In the genomic region with DNA sequence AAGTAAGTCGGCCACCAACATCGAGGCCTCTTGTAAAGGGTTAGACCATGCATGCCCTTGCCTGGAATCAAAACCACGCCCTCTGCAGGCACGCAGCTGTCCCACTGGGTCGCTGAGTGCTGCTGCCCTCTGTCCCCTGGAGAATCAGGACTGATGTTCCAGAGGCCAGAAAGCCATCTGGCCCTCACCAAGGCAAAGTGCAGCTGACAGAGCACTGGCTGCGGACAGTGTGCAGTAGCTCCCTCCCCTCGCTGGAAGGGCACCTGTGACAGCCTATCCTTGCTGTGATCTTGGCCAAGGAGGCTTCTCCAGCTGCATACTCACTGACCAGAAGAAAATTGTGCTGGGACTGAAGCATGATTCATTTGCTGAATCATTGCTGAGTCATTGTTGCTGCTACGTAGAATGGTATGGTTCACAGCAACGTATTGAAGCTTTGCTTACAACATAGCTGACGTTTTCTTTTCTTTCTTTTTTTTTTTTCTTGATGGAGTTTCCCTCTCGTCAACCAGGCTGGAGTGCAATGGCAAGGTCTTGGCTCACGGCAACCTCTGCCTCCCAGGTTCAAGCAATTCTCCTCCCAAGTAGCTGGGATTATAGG, we compare ENCODE assay signal across 1 cellular context.
TF ChIP-seq lines count a peak whose summit lies in the region.

No MANE protein-coding gene starts in this region.

TF ChIP-seq in SK-N-SH, 30 proteins besides CTCF, POLR2A, EP300 and RAD21 (continued from another document):
- TF ChIP-seq MEF2A (IDR thresholded peaks at IDR 0.05; ENCODE audit: borderline replicate concordance, low read depth) = no peak
- TF ChIP-seq, protein P1, sequence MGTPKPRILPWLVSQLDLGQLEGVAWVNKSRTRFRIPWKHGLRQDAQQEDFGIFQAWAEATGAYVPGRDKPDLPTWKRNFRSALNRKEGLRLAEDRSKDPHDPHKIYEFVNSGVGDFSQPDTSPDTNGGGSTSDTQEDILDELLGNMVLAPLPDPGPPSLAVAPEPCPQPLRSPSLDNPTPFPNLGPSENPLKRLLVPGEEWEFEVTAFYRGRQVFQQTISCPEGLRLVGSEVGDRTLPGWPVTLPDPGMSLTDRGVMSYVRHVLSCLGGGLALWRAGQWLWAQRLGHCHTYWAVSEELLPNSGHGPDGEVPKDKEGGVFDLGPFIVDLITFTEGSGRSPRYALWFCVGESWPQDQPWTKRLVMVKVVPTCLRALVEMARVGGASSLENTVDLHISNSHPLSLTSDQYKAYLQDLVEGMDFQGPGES (IDR thresholded peaks at IDR 0.05; ENCODE audit: low read depth, low read length) = no peak
- TF ChIP-seq FOSL2 (IDR thresholded peaks at IDR 0.05; ENCODE audit: borderline replicate concordance, low read depth) = peak; percentile 100
- TF ChIP-seq, protein P2, sequence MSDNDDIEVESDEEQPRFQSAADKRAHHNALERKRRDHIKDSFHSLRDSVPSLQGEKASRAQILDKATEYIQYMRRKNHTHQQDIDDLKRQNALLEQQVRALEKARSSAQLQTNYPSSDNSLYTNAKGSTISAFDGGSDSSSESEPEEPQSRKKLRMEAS (IDR thresholded peaks at IDR 0.05; ENCODE audit: low read depth) = peak; percentile 53; the same call in 1 of the 2 replicates
- TF ChIP-seq, protein P3, sequence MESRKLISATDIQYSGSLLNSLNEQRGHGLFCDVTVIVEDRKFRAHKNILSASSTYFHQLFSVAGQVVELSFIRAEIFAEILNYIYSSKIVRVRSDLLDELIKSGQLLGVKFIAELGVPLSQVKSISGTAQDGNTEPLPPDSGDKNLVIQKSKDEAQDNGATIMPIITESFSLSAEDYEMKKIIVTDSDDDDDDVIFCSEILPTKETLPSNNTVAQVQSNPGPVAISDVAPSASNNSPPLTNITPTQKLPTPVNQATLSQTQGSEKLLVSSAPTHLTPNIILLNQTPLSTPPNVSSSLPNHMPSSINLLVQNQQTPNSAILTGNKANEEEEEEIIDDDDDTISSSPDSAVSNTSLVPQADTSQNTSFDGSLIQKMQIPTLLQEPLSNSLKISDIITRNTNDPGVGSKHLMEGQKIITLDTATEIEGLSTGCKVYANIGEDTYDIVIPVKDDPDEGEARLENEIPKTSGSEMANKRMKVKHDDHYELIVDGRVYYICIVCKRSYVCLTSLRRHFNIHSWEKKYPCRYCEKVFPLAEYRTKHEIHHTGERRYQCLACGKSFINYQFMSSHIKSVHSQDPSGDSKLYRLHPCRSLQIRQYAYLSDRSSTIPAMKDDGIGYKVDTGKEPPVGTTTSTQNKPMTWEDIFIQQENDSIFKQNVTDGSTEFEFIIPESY (IDR thresholded peaks at IDR 0.05; ENCODE audit: borderline replicate concordance, low read depth) = no peak
- no peak for TF ChIP-seq FOXM1 (IDR thresholded peaks at IDR 0.05; ENCODE audit: low read depth)
- TF ChIP-seq NFIC (IDR thresholded peaks at IDR 0.05; ENCODE audit: borderline replicate concordance) = no peak; the same call in 1 of the 2 replicates
- TF ChIP-seq TAF1 (IDR thresholded peaks at IDR 0.05; ENCODE audit: borderline replicate concordance, low read depth, low read length) = no peak
- TF ChIP-seq SMC3 (IDR thresholded peaks at IDR 0.05; ENCODE audit: low read depth, low read length) = peak; percentile 38; the same call in 1 of the 2 replicates
- TF ChIP-seq EZH2phosphoT487 (IDR thresholded peaks at IDR 0.05; ENCODE audit: borderline replicate concordance, low read depth) = no peak
- TF ChIP-seq, protein P4, sequence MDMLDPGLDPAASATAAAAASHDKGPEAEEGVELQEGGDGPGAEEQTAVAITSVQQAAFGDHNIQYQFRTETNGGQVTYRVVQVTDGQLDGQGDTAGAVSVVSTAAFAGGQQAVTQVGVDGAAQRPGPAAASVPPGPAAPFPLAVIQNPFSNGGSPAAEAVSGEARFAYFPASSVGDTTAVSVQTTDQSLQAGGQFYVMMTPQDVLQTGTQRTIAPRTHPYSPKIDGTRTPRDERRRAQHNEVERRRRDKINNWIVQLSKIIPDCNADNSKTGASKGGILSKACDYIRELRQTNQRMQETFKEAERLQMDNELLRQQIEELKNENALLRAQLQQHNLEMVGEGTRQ (IDR thresholded peaks at IDR 0.05; ENCODE audit: borderline replicate concordance, low read depth, low read length) = no peak
- no peak for TF ChIP-seq YY1 (IDR thresholded peaks at IDR 0.05; ENCODE audit: low read depth)
- TF ChIP-seq, protein P5, sequence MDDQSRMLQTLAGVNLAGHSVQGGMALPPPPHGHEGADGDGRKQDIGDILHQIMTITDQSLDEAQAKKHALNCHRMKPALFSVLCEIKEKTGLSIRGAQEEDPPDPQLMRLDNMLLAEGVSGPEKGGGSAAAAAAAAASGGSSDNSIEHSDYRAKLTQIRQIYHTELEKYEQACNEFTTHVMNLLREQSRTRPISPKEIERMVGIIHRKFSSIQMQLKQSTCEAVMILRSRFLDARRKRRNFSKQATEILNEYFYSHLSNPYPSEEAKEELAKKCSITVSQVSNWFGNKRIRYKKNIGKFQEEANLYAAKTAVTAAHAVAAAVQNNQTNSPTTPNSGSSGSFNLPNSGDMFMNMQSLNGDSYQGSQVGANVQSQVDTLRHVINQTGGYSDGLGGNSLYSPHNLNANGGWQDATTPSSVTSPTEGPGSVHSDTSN (IDR thresholded peaks at IDR 0.05) = peak; percentile 96
- peak; percentile 77; the same call in 1 of the 2 replicates for TF ChIP-seq POLR2AphosphoS5 (IDR thresholded peaks at IDR 0.05; ENCODE audit: low read depth, low read length)
- TF ChIP-seq FOXJ3 (CRISPR knock-in tag; IDR thresholded peaks at IDR 0.05) = peak; percentile 90
- TF ChIP-seq NRF1 (IDR thresholded peaks at IDR 0.05; ENCODE audit: low read depth, low read length) = no peak
- peak; percentile 65 for TF ChIP-seq GATA2 (CRISPR knock-in tag; IDR thresholded peaks at IDR 0.05)
TF ChIP-seq in SK-N-SH: peak in this region for 14.
